Comparison of ENCODE assay signal across 29 cellular contexts in the genomic region with DNA sequence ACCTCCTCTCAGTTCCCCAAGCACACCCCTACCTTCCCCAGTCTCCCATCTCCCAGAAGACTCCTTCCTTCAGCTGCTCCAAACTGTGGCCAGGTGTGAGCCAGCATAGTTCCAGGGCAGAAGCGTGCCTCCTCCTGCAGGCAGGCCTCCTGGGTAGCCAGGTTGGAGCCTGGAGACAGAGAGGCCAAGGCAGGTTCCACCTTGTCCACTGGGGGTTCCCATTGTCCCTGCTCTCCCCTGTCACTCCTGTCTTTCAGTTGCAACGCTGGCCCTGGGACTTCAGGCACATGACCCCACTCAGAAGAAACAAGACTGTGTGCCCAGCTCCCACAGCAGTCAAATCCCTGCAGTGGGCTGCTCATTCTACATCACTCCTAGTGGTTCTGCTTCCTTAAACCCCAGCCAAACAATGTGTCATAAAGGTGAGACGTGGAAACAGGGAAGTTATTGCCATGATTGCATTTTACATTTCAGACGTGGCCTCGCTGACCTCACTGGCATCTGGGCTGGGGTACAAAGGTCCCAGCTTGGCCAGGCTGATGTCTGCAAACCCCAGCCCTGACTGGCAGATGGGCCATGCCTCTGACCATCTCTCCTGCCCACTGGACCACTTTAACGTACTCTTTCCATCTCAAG.
A peak's percentile ranks its signal among the peaks of the same experiment; 100 is the strongest.
DNase-seq lines count a peak whose midpoint lies in the region; ATAC-seq and TF ChIP-seq lines count a peak whose summit lies in the region.
"Had no signal": no experiment of that assay in that cellular context is flagged by ENCODE, and none has a peak within 500 bp of the region (broad histone marks: within the 10 kb centered on the region; RNA-seq: fewer than 3 reads in every experiment).

No MANE protein-coding gene starts in this region.

- peak overlapping the region in 1 of 4 donors; percentile 30 for H3K27ac ChIP-seq in body of pancreas
- H3K27ac ChIP-seq: esophagus squamous epithelium, foreskin keratinocyte, HL-60, lower lobe of right lung, upper lobe of right lung had no signal

- peak; percentile 62 for ATAC-seq in body of pancreas
- peak; percentile 87 for ATAC-seq in mucosa of descending colon
- ATAC-seq: activated T-cell treated with anti-CD3 and anti-CD28 coated beads, Interleukin-2, amount 50 U/mL, for 72 hours; foreskin keratinocyte; SK-N-SH treated with all-trans-retinoic acid at 6 μM for 48 hours; stimulated activated naive B cell treated with anti-CD40 and anti-IgM and Interleukin-4, amounts not matched to agents 10 μg/mL and 1 μg/mL and 100 μg/mL, for 72 hours; upper lobe of right lung had no signal

- no peaks in the 10 kb centered on the region for H3K27me3 Mint-ChIP-seq in activated T-helper 1 cell treated with anti-CD3 and anti-CD28 coated beads, Interleukin-12 subunit alpha, Interleukin-12 subunit beta, Interleukin-2, Interleukin-4 antibody, amounts not matched to agents 30 ng/mL and 10 ng/mL and 1 ng/mL, durations not matched to agents 14 hours and 24 hours and 36 hours (ENCODE audit: insufficient read depth)
- H3K27me3 Mint-ChIP-seq: CD4-positive, alpha-beta T cell had no signal

- TF ChIP-seq POLR2A in body of pancreas (IDR thresholded peaks at IDR 0.05): no peak

- H3K4me1 Mint-ChIP-seq in activated T-helper 1 cell treated with anti-CD3 and anti-CD28 coated beads, Interleukin-12 subunit alpha, Interleukin-12 subunit beta, Interleukin-2, Interleukin-4 antibody, amounts not matched to agents 30 ng/mL and 10 ng/mL and 1 ng/mL, durations not matched to agents 14 hours and 24 hours and 36 hours (ENCODE audit: low read depth): no peaks in the 10 kb centered on the region

- no peak for TF ChIP-seq CTCF in body of pancreas (IDR thresholded peaks at IDR 0.05)
- TF ChIP-seq CTCF in mucosa of descending colon (IDR thresholded peaks at IDR 0.05): no peak

- H3K9me3 Mint-ChIP-seq in activated T-helper 1 cell treated with anti-CD3 and anti-CD28 coated beads, Interleukin-12 subunit alpha, Interleukin-12 subunit beta, Interleukin-2, Interleukin-4 antibody, amounts not matched to agents 30 ng/mL and 10 ng/mL and 1 ng/mL, durations not matched to agents 14 hours and 24 hours and 36 hours: no peaks in the 10 kb centered on the region
- H3K9me3 Mint-ChIP-seq: natural killer cell treated with Interleukin-12 subunit alpha and Interleukin-12 subunit beta and Interleukin-15 and Interleukin-18, amount 100 ng/mL, for 72 hours had no signal

- no peak overlapping the region for H3K4me3 ChIP-seq in body of pancreas
- no peak overlapping the region for H3K4me3 ChIP-seq in mucosa of descending colon
- H3K4me3 ChIP-seq: esophagus squamous epithelium, lower lobe of right lung, upper lobe of right lung had no signal

- H3K9me3 ChIP-seq in body of pancreas: no peaks in the 10 kb centered on the region
- peaks cover 3% of the 10 kb centered on the region for H3K9me3 ChIP-seq in mucosa of descending colon
- H3K9me3 ChIP-seq: esophagus squamous epithelium, lower lobe of right lung, upper lobe of right lung had no signal

- DNase-seq in NOMO-1 treated with DMSO at 0.1 percent for 48 hours (lab: John Stamatoyannopoulos, UW; ENCODE audit: unreplicated experiment): peak; percentile 6
- DNase-seq in NOMO-1 treated with dmso at 0.1 percent for 144 hours (lab: John Stamatoyannopoulos, UW; ENCODE audit: unreplicated experiment): no peak
- DNase-seq in body of pancreas: peak in 1 of 4 donors; percentile 13
- peak; percentile 74 to 79 (median 78) for DNase-seq in mucosa of descending colon
- DNase-seq in activated T-helper 1 cell treated with anti-CD3 and anti-CD28 coated beads, Interleukin-12 subunit alpha, Interleukin-12 subunit beta, Interleukin-2, Interleukin-4 antibody, amounts not matched to agents 30 ng/mL and 10 ng/mL and 1 ng/mL, durations not matched to agents 14 hours and 24 hours and 36 hours (ENCODE audit: low spot score): no peak
- DNase-seq in NCI-H1417 treated with DMSO at 0.1 percent for 48 hours (lab: John Stamatoyannopoulos, UW): no peak
- DNase-seq in SK-N-DZ (ENCODE audit: low spot score): no peak
- no peak for DNase-seq in NCI-H2107 (lab: John Stamatoyannopoulos, UW)
- DNase-seq: 8988T; activated CD4-positive, alpha-beta T cell treated with anti-CD3 and anti-CD28 coated beads, Interleukin-2, amount 50 U/mL, for 48 hours; activated CD4-positive, CD25-positive, alpha-beta regulatory T cell treated with anti-CD3 and anti-CD28 coated beads, Interleukin-2, amount 50 U/mL, for 72 hours; activated naive CD4-positive, alpha-beta T cell treated with Interleukin-2 at 50 U/mL for 16 hours; activated T-cell treated with anti-CD3 and anti-CD28 coated beads, Interleukin-2, amount 50 U/mL, for 72 hours; CD4-positive, alpha-beta T cell; cerebellar nuclear complex; esophagus squamous epithelium; foreskin keratinocyte; head of caudate nucleus; lower lobe of right lung; midbrain; MV-4-11; NCI-H510A treated with DMSO at 0.1 percent for 48 hours; OCI-M1; stimulated activated naive B cell treated with anti-CD40 and anti-IgM and Interleukin-4, amounts not matched to agents 10 μg/mL and 1 μg/mL and 100 μg/mL, for 72 hours; upper lobe of right lung had no signal

- H3K27me3 ChIP-seq in body of pancreas: no peaks in the 10 kb centered on the region
- H3K27me3 ChIP-seq: esophagus squamous epithelium, foreskin keratinocyte, upper lobe of right lung had no signal

- H3K36me3 ChIP-seq in body of pancreas (replicated peaks in 1 of 2; ENCODE audit: insufficient read depth in 1 of 2, low read depth in 2 of 2) (no peaks in the 10 kb centered on the region), mucosa of descending colon (ENCODE audit: low read depth) (no peaks in the 10 kb centered on the region)
- H3K36me3 ChIP-seq: esophagus squamous epithelium, lower lobe of right lung, upper lobe of right lung had no signal

- no peak overlapping the region for H3K4me3 Mint-ChIP-seq in activated T-helper 1 cell treated with anti-CD3 and anti-CD28 coated beads, Interleukin-12 subunit alpha, Interleukin-12 subunit beta, Interleukin-2, Interleukin-4 antibody, amounts not matched to agents 30 ng/mL and 10 ng/mL and 1 ng/mL, durations not matched to agents 14 hours and 24 hours and 36 hours
- H3K4me3 Mint-ChIP-seq: activated T-cell treated with anti-CD3 and anti-CD28 coated beads, Interleukin-2, amount 50 U/mL, for 72 hours; CD4-positive, alpha-beta T cell; natural killer cell treated with Interleukin-12 subunit alpha and Interleukin-12 subunit beta and Interleukin-15 and Interleukin-18, amount 100 ng/mL, for 72 hours; stimulated activated naive B cell treated with anti-CD40 and anti-IgM and Interleukin-4, amounts not matched to agents 10 μg/mL and 1 μg/mL and 100 μg/mL, for 72 hours; T-helper 1 cell treated with Interleukin-12 subunit alpha and Interleukin-12 subunit beta and Interleukin-4 antibody, amounts not matched to agents 30 μg/mL and 1 μg/mL, for 36 hours had no signal

- 39 to 46% methylated on average over 5 to 6 of the region's 6 CpGs for WGBS in body of pancreas, 2 donors

- H3K36me3 Mint-ChIP-seq in activated T-helper 1 cell treated with anti-CD3 and anti-CD28 coated beads, Interleukin-12 subunit alpha, Interleukin-12 subunit beta, Interleukin-2, Interleukin-4 antibody, amounts not matched to agents 30 ng/mL and 10 ng/mL and 1 ng/mL, durations not matched to agents 14 hours and 24 hours and 36 hours (ENCODE audit: low read depth): no peaks in the 10 kb centered on the region
- H3K36me3 Mint-ChIP-seq: natural killer cell treated with Interleukin-12 subunit alpha and Interleukin-12 subunit beta and Interleukin-15 and Interleukin-18, amount 100 ng/mL, for 72 hours had no signal

- H3K27ac Mint-ChIP-seq in activated T-helper 1 cell treated with anti-CD3 and anti-CD28 coated beads, Interleukin-12 subunit alpha, Interleukin-12 subunit beta, Interleukin-2, Interleukin-4 antibody, amounts not matched to agents 30 ng/mL and 10 ng/mL and 1 ng/mL, durations not matched to agents 14 hours and 24 hours and 36 hours: no peak overlapping the region
- H3K27ac Mint-ChIP-seq: activated T-cell treated with anti-CD3 and anti-CD28 coated beads, Interleukin-2, amount 50 U/mL, for 72 hours; CD4-positive, alpha-beta T cell; natural killer cell treated with Interleukin-12 subunit alpha and Interleukin-12 subunit beta and Interleukin-15 and Interleukin-18, amount 100 ng/mL, for 72 hours; stimulated activated naive B cell treated with anti-CD40 and anti-IgM and Interleukin-4, amounts not matched to agents 10 μg/mL and 1 μg/mL and 100 μg/mL, for 72 hours; T-helper 1 cell treated with Interleukin-12 subunit alpha and Interleukin-12 subunit beta and Interleukin-4 antibody, amounts not matched to agents 30 μg/mL and 1 μg/mL, for 36 hours had no signal

- intact Hi-C loops in body of pancreas (cut with DNase I): no loop called here
- intact Hi-C loops in mucosa of descending colon (cut with DNase I, micrococcal nuclease): no loop called here
- intact Hi-C loops in activated T-helper 1 cell treated with anti-CD3 and anti-CD28 coated beads, Interleukin-12 subunit alpha, Interleukin-12 subunit beta, Interleukin-2, Interleukin-4 antibody, amounts not matched to agents 30 ng/mL and 10 ng/mL and 1 ng/mL, durations not matched to agents 14 hours and 24 hours and 36 hours (cut with micrococcal nuclease): no loop called here

- H3K4me1 ChIP-seq in body of pancreas (no peaks in the 10 kb centered on the region), mucosa of descending colon (ENCODE audit: low read depth) (peaks cover 13% of the 10 kb centered on the region)
- H3K4me1 ChIP-seq: esophagus squamous epithelium, foreskin keratinocyte, lower lobe of right lung, upper lobe of right lung had no signal

Comparison
In these comparisons a context has a peak if more than half of its experiments do, and no peak if none do; other contexts are left out.
1. DNase-seq: peak in NOMO-1 treated with DMSO at 0.1 percent for 48 hours (single experiment) and mucosa of descending colon (3 of 3); none in NOMO-1 treated with dmso at 0.1 percent for 144 hours (single experiment), activated T-helper 1 cell treated with anti-CD3 and anti-CD28 coated beads, Interleukin-12 subunit alpha, Interleukin-12 subunit beta, Interleukin-2, Interleukin-4 antibody, amounts not matched to agents 30 ng/mL and 10 ng/mL and 1 ng/mL, durations not matched to agents 14 hours and 24 hours and 36 hours (single experiment), NCI-H1417 treated with DMSO at 0.1 percent for 48 hours (single experiment), SK-N-DZ (single experiment) and NCI-H2107 (single experiment).